Comparison of ENCODE assay signal across 8 cellular contexts in the genomic region with DNA sequence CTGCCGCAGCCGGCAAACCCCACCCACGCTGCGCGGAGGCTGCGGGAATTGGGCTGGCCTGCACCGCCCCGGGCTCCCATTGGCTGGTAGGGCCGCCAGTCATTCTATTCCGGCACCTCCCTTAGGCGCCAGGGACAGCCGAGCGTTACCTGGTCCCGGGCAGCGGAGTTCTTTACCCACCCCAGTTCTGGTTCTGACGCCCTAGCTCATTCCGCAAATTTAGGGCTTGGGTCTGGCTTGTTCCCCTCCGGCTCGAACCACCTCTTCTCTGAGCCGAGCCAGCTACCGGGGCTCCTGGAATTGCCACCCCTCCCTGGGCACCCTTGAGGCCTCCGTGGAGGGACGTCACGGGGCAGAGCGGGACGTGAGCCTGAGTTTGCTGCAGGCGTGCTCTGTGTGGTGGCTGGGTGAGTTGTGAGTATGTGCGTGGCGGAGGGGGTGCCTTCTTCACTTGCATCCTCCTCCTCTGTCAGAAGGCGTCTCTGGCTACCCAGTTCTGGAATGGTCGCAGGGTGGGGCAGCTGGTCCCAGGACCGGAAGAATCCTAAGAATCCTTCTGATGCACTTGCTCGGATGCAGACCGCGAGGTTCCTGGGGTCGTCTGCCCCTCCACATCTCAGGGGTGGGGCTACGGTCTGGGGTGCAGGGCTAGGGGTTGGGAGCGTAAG. TPM values are rescaled to one million over a fixed set of nuclear protein-coding genes. Genes with fewer than 3 reads are reported as not detected.
DNase-seq lines count a peak whose midpoint lies in the region; ATAC-seq and TF ChIP-seq lines count a peak whose summit lies in the region.

PDZD7 (minus strand) TSS at position 2 of the 668 bp plus-strand sequence. CDS start 910 bp downstream, outside the sequence.
SFXN3 (plus strand) TSS at position 107 of the 668 bp plus-strand sequence. CDS start 3,461 bp downstream, outside the sequence.

- peak within 1 kb of the TSS; percentile 99 for H3K27ac ChIP-seq in AG04450 (ENCODE audit: low read depth, low read length)

- H3K4me3 ChIP-seq in AG04450 (ENCODE audit: low read depth, low read length) = peak within 1 kb of the TSS; percentile 96

- ATAC-seq in GM18909 (IDR thresholded peaks at IDR 0.05; ENCODE audit: poor library complexity, unreplicated experiment) = peak; percentile 91
- ATAC-seq in HG03175 (IDR thresholded peaks at IDR 0.05; ENCODE audit: unreplicated experiment) = peak; percentile 95

- POLR2A ChIA-PET in AG04450 (lab: Yijun Ruan, JAX) = interaction anchor here (0.9 to 1.6 kb wide), 7 partner anchors 10 to 30 kb away, joined by 3 to 10 read pairs (median 5); partner anchors contain the start of gene KAZALD1

- TF ChIP-seq CTCF in AG04450 (IDR thresholded peaks at IDR 0.05; ENCODE audit: low read depth, low read length) = no peak

- no peaks in the 10 kb centered on the region for H3K27me3 ChIP-seq in AG04450 (ENCODE audit: control insufficient read depth, insufficient read depth, low read length)

- H3K9me3 ChIP-seq in AG04450 (ENCODE audit: control insufficient read depth, insufficient read depth, low read length) = no peaks in the 10 kb centered on the region; the same call in 1 of the 2 replicates

- CTCF ChIA-PET in AG04450 (lab: Charles Lee) = interaction anchor here (0.8 to 5.8 kb wide), 10 partner anchors 10 to 112 kb away, joined by 3 to 46 read pairs (median 4); partner anchors contain the start of gene LZTS2

- DNase-seq in AG04450 (ENCODE audit: low read depth, low spot score) (peak; percentile 83), NCI-H345 treated with DMSO at 0.1 percent for 48 hours (lab: John Stamatoyannopoulos, UW; ENCODE audit: unreplicated experiment) (peak; percentile 56), cerebellar nuclear complex (lab: John Stamatoyannopoulos, UW) (peak; percentile 76 to 87), kidney glomerular epithelial cell (lab: John Stamatoyannopoulos, UW) (peak; percentile 91)
- peak; percentile 96 to 97 for DNase-seq in activated CD4-positive, alpha-beta T cell treated with anti-CD3 and anti-CD28 coated beads for 24 hours (ENCODE audit: low read depth in 2 of 2)
- peak; percentile 91 to 97 for DNase-seq in stimulated activated CD4-positive, alpha-beta T cell treated with anti-CD3 and anti-CD28 coated beads, Interleukin-15, amount 100 ng/mL, for 48 hours (ENCODE audit: low read depth in 2 of 2)

RNA-seq across cellular contexts. Expression of gene PDZD7, which starts in this region (rescaled TPM):
- 0.27 and 0.60 TPM in 2 replicates for polyA plus RNA-seq in AG04450 (2011; rRNA removed)
- polyA minus RNA-seq in AG04450 (2011; rRNA and poly(A)+ RNA removed) = 0.26 and 0.37 TPM in 2 replicates

RNA-seq across cellular contexts. Expression of gene SFXN3, which starts in this region (rescaled TPM):
- polyA plus RNA-seq in AG04450 (2011; rRNA removed) = 77.8 and 87.0 TPM in 2 replicates
- 106 and 126 TPM in 2 replicates for polyA minus RNA-seq in AG04450 (2011; rRNA and poly(A)+ RNA removed)

Comparison
In these comparisons a context has a peak if more than half of its experiments do, and no peak if none do; other contexts are left out.
1. Peak in every context shown above with its lines: DNase-seq, ATAC-seq, H3K4me3 ChIP-seq and H3K27ac ChIP-seq.